In genomic region chr10:71569775-71570588, GRCh38 we compare ENCODE assay signal across 9 cellular contexts.
DNase-seq lines count a peak whose midpoint lies in the region; ATAC-seq and TF ChIP-seq lines count a peak whose summit lies in the region.
"Had no signal": no experiment of that assay in that cellular context is flagged by ENCODE, and none has a peak within 500 bp of the region (broad histone marks: within the 10 kb centered on the region; RNA-seq: fewer than 3 reads in every experiment).

No MANE protein-coding gene starts in this region.

- H3K27ac ChIP-seq in 22Rv1, result no peak overlapping the region
- H3K27ac ChIP-seq: skin epidermis had no signal

- peak; percentile 87 for TF ChIP-seq CTCF in 22Rv1 (IDR thresholded peaks at IDR 0.05)
- peak; percentile 79 for TF ChIP-seq CTCF in GM12874 (IDR thresholded peaks at IDR 0.05; ENCODE audit: insufficient read depth, low read depth, low read length)

- TF ChIP-seq POLR2A in erythroblast (IDR thresholded peaks at IDR 0.05; ENCODE audit: low read length), result no peak

- no peak for ATAC-seq in HG03108 (IDR thresholded peaks at IDR 0.05; ENCODE audit: unreplicated experiment)

- DNase-seq in NCI-H82 (lab: John Stamatoyannopoulos, UW) (peak; percentile 86), erythroblast (lab: John Stamatoyannopoulos, UW) (peak; percentile 58 to 78), myocyte (ENCODE audit: low read depth) (peak; percentile 67)
- DNase-seq in activated CD8-positive, alpha-beta memory T cell treated with anti-CD3 and anti-CD28 coated beads, Interleukin-2, amount 50 U/mL, for 48 hours, result peak; percentile 95
- DNase-seq in stimulated activated CD8-positive, alpha-beta memory T cell treated with anti-CD3 and anti-CD28 coated beads, Interleukin-7, amount 100 ng/mL, for 24 hours (ENCODE audit: low read depth), result peak; percentile 74
